4 cellular contexts compared by ENCODE assay signal in the genomic region with DNA sequence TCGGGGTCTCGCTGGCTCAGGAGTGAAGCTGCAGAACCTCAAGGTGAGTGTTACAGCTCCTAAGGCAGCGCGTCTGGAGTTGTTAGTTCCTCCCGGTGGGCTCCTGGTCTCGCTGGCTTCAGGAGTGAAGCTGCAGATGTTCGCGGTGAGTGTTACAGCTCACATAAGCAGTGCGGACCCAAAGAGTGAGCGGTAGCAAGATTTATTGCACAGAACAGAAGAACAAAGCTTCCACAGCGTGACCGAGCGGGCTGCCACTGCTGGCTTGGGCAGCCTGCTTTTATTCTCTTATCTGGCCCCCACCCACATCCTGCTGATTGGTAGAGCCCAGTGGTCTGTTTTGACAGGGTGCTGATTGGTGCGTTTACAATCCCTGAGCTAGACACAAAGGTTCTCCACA. TPM values are rescaled to one million over a fixed set of nuclear protein-coding genes. Genes with fewer than 3 reads are reported as not detected.
"Had no signal": no experiment of that assay in that cellular context is flagged by ENCODE, and none has a peak within 500 bp of the region (broad histone marks: within the 10 kb centered on the region; RNA-seq: fewer than 3 reads in every experiment).

No MANE protein-coding gene starts in this region.

RNA-seq across cellular contexts. Expression of a gene that starts 6.0 kb away (rescaled TPM):
- total RNA-seq: astrocyte, osteoblast, pulmonary artery endothelial cell, urinary bladder had no signal

RNA-seq across cellular contexts. Expression of a gene that starts 21.8 kb away (rescaled TPM):
- total RNA-seq: osteoblast had no signal
